1 cellular context compared by ENCODE assay signal in the genomic region with DNA sequence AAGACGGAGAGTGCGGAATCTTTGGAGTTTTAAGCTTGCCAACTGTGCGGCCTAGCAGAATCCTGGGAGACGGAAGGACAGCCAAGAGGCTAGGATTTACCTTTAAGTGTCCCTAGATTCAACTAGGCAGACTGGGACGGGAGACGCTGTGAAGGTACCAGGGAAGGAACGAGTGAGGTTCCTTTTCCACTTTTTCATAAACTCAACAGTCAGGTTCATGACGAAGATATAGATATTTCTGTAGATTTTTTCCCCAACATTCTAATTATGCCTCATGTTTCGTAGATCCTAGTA.
A peak's percentile ranks its signal among the peaks of the same experiment; 100 is the strongest.
TF ChIP-seq lines count a peak whose summit lies in the region.

No MANE protein-coding gene starts in this region.

TF ChIP-seq in GM12878, 131 proteins besides CTCF, POLR2A, EP300 and RAD21 (continued from another document):
- TF ChIP-seq, protein P1, sequence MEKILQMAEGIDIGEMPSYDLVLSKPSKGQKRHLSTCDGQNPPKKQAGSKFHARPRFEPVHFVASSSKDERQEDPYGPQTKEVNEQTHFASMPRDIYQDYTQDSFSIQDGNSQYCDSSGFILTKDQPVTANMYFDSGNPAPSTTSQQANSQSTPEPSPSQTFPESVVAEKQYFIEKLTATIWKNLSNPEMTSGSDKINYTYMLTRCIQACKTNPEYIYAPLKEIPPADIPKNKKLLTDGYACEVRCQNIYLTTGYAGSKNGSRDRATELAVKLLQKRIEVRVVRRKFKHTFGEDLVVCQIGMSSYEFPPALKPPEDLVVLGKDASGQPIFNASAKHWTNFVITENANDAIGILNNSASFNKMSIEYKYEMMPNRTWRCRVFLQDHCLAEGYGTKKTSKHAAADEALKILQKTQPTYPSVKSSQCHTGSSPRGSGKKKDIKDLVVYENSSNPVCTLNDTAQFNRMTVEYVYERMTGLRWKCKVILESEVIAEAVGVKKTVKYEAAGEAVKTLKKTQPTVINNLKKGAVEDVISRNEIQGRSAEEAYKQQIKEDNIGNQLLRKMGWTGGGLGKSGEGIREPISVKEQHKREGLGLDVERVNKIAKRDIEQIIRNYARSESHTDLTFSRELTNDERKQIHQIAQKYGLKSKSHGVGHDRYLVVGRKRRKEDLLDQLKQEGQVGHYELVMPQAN (conservative IDR thresholded peaks at IDR 0.05): peak; percentile 92; the same call in 1 of the 2 replicates
- TF ChIP-seq GABPA (IDR thresholded peaks at IDR 0.05; ENCODE audit: low read depth): no peak
